In genomic region chr16:55559233-55559632, GRCh38 we compare ENCODE assay signal across 23 cellular contexts. TPM values are rescaled to one million over a fixed set of nuclear protein-coding genes. Genes with fewer than 3 reads are reported as not detected.
A peak's percentile ranks its signal among the peaks of the same experiment; 100 is the strongest.
DNase-seq lines count a peak whose midpoint lies in the region; ATAC-seq and TF ChIP-seq lines count a peak whose summit lies in the region.
"Had no signal": no experiment of that assay in that cellular context is flagged by ENCODE, and none has a peak within 500 bp of the region (broad histone marks: within the 10 kb centered on the region; RNA-seq: fewer than 3 reads in every experiment).

No MANE protein-coding gene starts in this region.

- no peak for TF ChIP-seq CTCF in heart left ventricle (IDR thresholded peaks at IDR 0.05)
- TF ChIP-seq CTCF in fibroblast of mammary gland (conservative IDR thresholded peaks at IDR 0.05; ENCODE audit: control insufficient read depth, insufficient read depth, low read depth, low read length): no peak
- TF ChIP-seq CTCF in lung (IDR thresholded peaks at IDR 0.05; ENCODE audit: control extremely low read depth, extremely low read depth): no peak

- H3K36me3 ChIP-seq in heart left ventricle: peaks cover 0 to 17% (median under 1%) of the 10 kb centered on the region in 9 donors
- H3K36me3 ChIP-seq in lung (ENCODE audit: control insufficient read depth in 2 of 2, insufficient read depth in 2 of 2, low read length in 2 of 2): no peaks in the 10 kb centered on the region
- H3K36me3 ChIP-seq: neural progenitor cell had no signal

- intact Hi-C loops in heart left ventricle (cut with DNase I): no loop called here
- intact Hi-C loops in cardiac septum (cut with DNase I): no loop called here

- no peak for TF ChIP-seq POLR2A in heart left ventricle (IDR thresholded peaks at IDR 0.05)

- no peak for DNase-seq in heart left ventricle
- DNase-seq in cardiac septum (ENCODE audit: low spot score): no peak
- peak; percentile 17 for DNase-seq in fibroblast of mammary gland (ENCODE audit: low read depth)
- DNase-seq in lung (ENCODE audit: low spot score): no peak
- DNase-seq in mucosa of gallbladder (ENCODE audit: low spot score): no peak
- DNase-seq in cerebellar cortex (ENCODE audit: low spot score): no peak
- no peak for DNase-seq in globus pallidus (ENCODE audit: low spot score)
- DNase-seq: activated CD4-positive, alpha-beta T cell treated with anti-CD3 and anti-CD28 coated beads, Interleukin-2, amount 50 U/mL, for 48 hours; activated T-cell treated with anti-CD3 and anti-CD28 coated beads, Interleukin-2, amount 50 U/mL, for 4 hours; CD4-positive, CD25-positive, alpha-beta regulatory T cell; DMS79 treated with DMSO at 0.1 percent for 48 hours; mesendoderm; NCI-H1436 treated with DMSO at 0.1 percent for 48 hours; NCI-H446 had no signal

- H3K4me1 ChIP-seq in heart left ventricle (peaks cover 0 to 29% (median 9%) of the 10 kb centered on the region in 12 donors), lung (ENCODE audit: control insufficient read depth in 2 of 2, insufficient read depth in 2 of 2, low read length in 2 of 2) (no peaks in the 10 kb centered on the region)
- H3K4me1 ChIP-seq: A549, neural progenitor cell had no signal

- H3K27me3 ChIP-seq in heart left ventricle (no peaks in the 10 kb centered on the region), lung (ENCODE audit: control insufficient read depth, insufficient read depth) (no peaks in the 10 kb centered on the region)
- H3K27me3 ChIP-seq: neural progenitor cell, tibial nerve had no signal

- H3K27ac ChIP-seq in heart left ventricle (peak overlapping the region in 1 of 12 donors; percentile 28), lung (ENCODE audit: low read depth in 1 of 2, low read length in 1 of 2) (no peak overlapping the region)
- H3K27ac ChIP-seq: A549, HL-60, KMS-11, neural progenitor cell, SK-N-MC, tibial nerve had no signal

- ATAC-seq in heart left ventricle (peak in 3 of 4 donors; percentile 53 to 55 (median 53)), lung (ENCODE audit: insufficient read depth, low FRiP score) (peak; percentile 80), HG02763 (IDR thresholded peaks at IDR 0.05; ENCODE audit: unreplicated experiment) (no peak)
- ATAC-seq: A549; activated T-cell treated with anti-CD3 and anti-CD28 coated beads, Interleukin-2, amount 50 U/mL, for 4 hours had no signal

- H3K9me3 ChIP-seq in heart left ventricle: no peaks in the 10 kb centered on the region
- no peaks in the 10 kb centered on the region for H3K9me3 ChIP-seq in lung (ENCODE audit: control insufficient read depth in 2 of 2, insufficient read depth in 1 of 2, low read length in 1 of 2)
- H3K9me3 ChIP-seq: A549, tibial nerve had no signal

- no peak overlapping the region for H3K4me3 ChIP-seq in heart left ventricle
- no peak overlapping the region for H3K4me3 ChIP-seq in fibroblast of mammary gland (ENCODE audit: control insufficient read depth, low read depth, low read length)
- no peak overlapping the region for H3K4me3 ChIP-seq in lung
- H3K4me3 ChIP-seq: A549, neural progenitor cell, SK-N-MC, tibial nerve had no signal

RNA-seq across cellular contexts. Expression of gene CAPNS2, which starts 7.3 kb away (rescaled TPM):
- under 1 TPM in 1 of 9 donors, not detected in 8; 0.72 TPM for total RNA-seq in heart left ventricle
- polyA plus RNA-seq in heart left ventricle: not detected
- total RNA-seq in cardiac septum: 0.57 TPM
- total RNA-seq in lung: 1 to 10 TPM; 1.0 to 3.1 TPM
- under 1 TPM; 0.30 to 0.61 TPM for polyA plus RNA-seq in lung
- total RNA-seq in mucosa of gallbladder: 0.55 TPM
- total RNA-seq: activated T-cell treated with anti-CD3 and anti-CD28 coated beads, Interleukin-2, amount 50 U/mL, for 4 hours; CD4-positive, CD25-positive, alpha-beta regulatory T cell; epithelial cell of proximal tubule; OCI-LY7 had no signal
- polyA plus RNA-seq: A549; CD4-positive, CD25-positive, alpha-beta regulatory T cell had no signal

RNA-seq across cellular contexts. Expression of gene LPCAT2, which starts 50.4 kb away (rescaled TPM):
- total RNA-seq in heart left ventricle (10 to 100 TPM in 3 of 9 donors, 1 to 10 TPM in 6; 4.1 to 13.6 (median 7.6) TPM), cardiac septum (8.5 TPM), lung (10 to 100 TPM; 24.6 to 25.3 TPM), mucosa of gallbladder (15.8 TPM)
- polyA plus RNA-seq in heart left ventricle (1 to 10 TPM; 3.8 to 5.2 TPM), lung (10 to 100 TPM in 1 of 2 donors, 1 to 10 TPM in 1; 9.5 to 14.3 TPM)
- total RNA-seq: OCI-LY7 had no signal
